ENCODE assay signal across 9 cellular contexts in genomic region chr13:91647361-91647970, GRCh38.
DNase-seq lines count a peak whose midpoint lies in the region; ATAC-seq and TF ChIP-seq lines count a peak whose summit lies in the region.
"Had no signal": no experiment of that assay in that cellular context is flagged by ENCODE, and none has a peak within 500 bp of the region (broad histone marks: within the 10 kb centered on the region; RNA-seq: fewer than 3 reads in every experiment).

No MANE protein-coding gene starts in this region.

- TF ChIP-seq CTCF in cardiac fibroblast (IDR thresholded peaks at IDR 0.05; ENCODE audit: low read depth, low read length) = peak; percentile 3
- TF ChIP-seq CTCF in progenitor cell of endocrine pancreas (IDR thresholded peaks at IDR 0.05; ENCODE audit: unreplicated experiment) = peak; percentile 58

- peaks cover 4% of the 10 kb centered on the region for H3K4me1 Mint-ChIP-seq in progenitor cell of endocrine pancreas (ENCODE audit: low read depth)
- H3K4me1 Mint-ChIP-seq in naive thymus-derived CD8-positive, alpha-beta T cell = no peaks in the 10 kb centered on the region
- H3K4me1 Mint-ChIP-seq: B cell had no signal

- no peaks in the 10 kb centered on the region for H3K36me3 Mint-ChIP-seq in progenitor cell of endocrine pancreas (ENCODE audit: insufficient read depth)
- H3K36me3 Mint-ChIP-seq in naive thymus-derived CD8-positive, alpha-beta T cell = no peaks in the 10 kb centered on the region

- no peak overlapping the region for H3K4me3 ChIP-seq in cardiac fibroblast (replicated peaks in 1 of 2; ENCODE audit: low read depth in 2 of 2, low read length in 2 of 2)

- DNase-seq in NCI-H1694 treated with DMSO at 0.1 percent for 48 hours (lab: John Stamatoyannopoulos, UW) = peak; percentile 7
- no peak for DNase-seq in NCI-H1694 (lab: John Stamatoyannopoulos, UW)
- peak in 1 of 2 donors; percentile 59 for DNase-seq in cardiac fibroblast (ENCODE audit: low read depth in 2 of 2)
- DNase-seq in progenitor cell of endocrine pancreas (ENCODE audit: low spot score, unreplicated experiment) = peak; percentile 10
- DNase-seq in naive thymus-derived CD8-positive, alpha-beta T cell = no peak

- POLR2A ChIA-PET in naive thymus-derived CD8-positive, alpha-beta T cell (lab: Charles Lee) = no interaction called here

- TF ChIP-seq RAD21 in Ishikawa (IDR thresholded peaks at IDR 0.05; ENCODE audit: low read depth) = peak; percentile 40; the same call in 1 of the 2 replicates

- no peak overlapping the region for H3K27ac Mint-ChIP-seq in progenitor cell of endocrine pancreas
- H3K27ac Mint-ChIP-seq in naive thymus-derived CD8-positive, alpha-beta T cell = no peak overlapping the region
- H3K27ac Mint-ChIP-seq: B cell had no signal

- no peak for ATAC-seq in GM21528 (IDR thresholded peaks at IDR 0.05; ENCODE audit: low FRiP score, unreplicated experiment)
- ATAC-seq in HG02588 (IDR thresholded peaks at IDR 0.05; ENCODE audit: unreplicated experiment) = no peak
- no peak for ATAC-seq in naive thymus-derived CD8-positive, alpha-beta T cell

- H3K9me3 Mint-ChIP-seq in progenitor cell of endocrine pancreas (ENCODE audit: low read depth) = no peaks in the 10 kb centered on the region
- peaks cover 0 to 3% (median 0%) of the 10 kb centered on the region in 9 donors for H3K9me3 Mint-ChIP-seq in naive thymus-derived CD8-positive, alpha-beta T cell

- H3K4me3 Mint-ChIP-seq in progenitor cell of endocrine pancreas (ENCODE audit: low read depth) = no peak overlapping the region
- no peak overlapping the region for H3K4me3 Mint-ChIP-seq in naive thymus-derived CD8-positive, alpha-beta T cell
- H3K4me3 Mint-ChIP-seq: B cell had no signal

- TF ChIP-seq EP300 in Ishikawa (IDR thresholded peaks at IDR 0.05; ENCODE audit: borderline replicate concordance) = no peak

- no peaks in the 10 kb centered on the region for H3K27me3 Mint-ChIP-seq in progenitor cell of endocrine pancreas
- H3K27me3 Mint-ChIP-seq in naive thymus-derived CD8-positive, alpha-beta T cell = no peaks in the 10 kb centered on the region
- H3K27me3 Mint-ChIP-seq: B cell had no signal

TF ChIP-seq in Ishikawa, 13 proteins besides CTCF, POLR2A, EP300 and RAD21:
- TF ChIP-seq TEAD4 (IDR thresholded peaks at IDR 0.05) = peak; percentile 49; the same call in 1 of the 2 replicates
- no peak for TF ChIP-seq NFIC (IDR thresholded peaks at IDR 0.05)

Comparison
In these comparisons a context has a peak if more than half of its experiments do, and no peak if none do; other contexts are left out.
1. DNase-seq: peak in NCI-H1694 treated with DMSO at 0.1 percent for 48 hours (single experiment) and progenitor cell of endocrine pancreas (single experiment); none in NCI-H1694 (single experiment) and naive thymus-derived CD8-positive, alpha-beta T cell (0 of 10).